In the genomic region with DNA sequence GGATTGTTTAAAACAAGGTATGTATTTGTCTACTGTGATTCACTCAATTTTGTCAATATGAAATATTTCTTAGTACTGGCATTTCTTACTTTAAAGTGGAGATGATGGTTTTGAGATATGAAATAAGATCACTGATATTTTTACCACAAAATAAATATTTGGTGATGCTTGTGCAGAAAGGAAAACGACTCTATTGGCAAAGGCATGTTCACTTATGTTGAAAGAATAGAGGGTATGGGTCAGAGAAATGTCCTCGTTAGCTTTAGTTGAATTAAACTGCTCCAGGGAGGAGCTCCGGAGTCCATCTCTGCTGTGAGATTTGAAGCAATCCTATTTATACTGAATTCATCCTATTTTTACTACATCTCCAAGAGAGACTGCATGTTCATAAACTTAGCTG, we compare ENCODE assay signal across 20 cellular contexts.
A peak's percentile ranks its signal among the peaks of the same experiment; 100 is the strongest.
DNase-seq lines count a peak whose midpoint lies in the region; ATAC-seq and TF ChIP-seq lines count a peak whose summit lies in the region.
"Had no signal": no experiment of that assay in that cellular context is flagged by ENCODE, and none has a peak within 500 bp of the region (broad histone marks: within the 10 kb centered on the region; RNA-seq: fewer than 3 reads in every experiment).

No MANE protein-coding gene starts in this region.

- H3K79me2 ChIP-seq in PC-3 (ENCODE audit: low read length) = no peaks in the 10 kb centered on the region

- H3K36me3 Mint-ChIP-seq in osteocyte (ENCODE audit: unreplicated experiment) (peaks cover 10% of the 10 kb centered on the region), type B pancreatic cell (peaks cover 8% of the 10 kb centered on the region)
- H3K36me3 Mint-ChIP-seq in activated CD4-positive, alpha-beta memory T cell treated with anti-CD3 and anti-CD28 coated beads for 36 hours = peaks cover 36% of the 10 kb centered on the region

- no peaks in the 10 kb centered on the region for H3K9me2 ChIP-seq in PC-3 (replicated peaks; ENCODE audit: low read length)

- H3K4me2 ChIP-seq in PC-3 (ENCODE audit: low read length) = peak overlapping the region; percentile 95
- H3K4me2 ChIP-seq: BLaER1 had no signal

- no TSS peak for BruUV-seq in PC-3 (replicated peaks; lab: Mats Ljungman, UMichigan)

- H2AFZ ChIP-seq in PC-3 (ENCODE audit: low read length) = no peak overlapping the region

- ATAC-seq in PC-3 (peak; percentile 96), HG03139 (IDR thresholded peaks at IDR 0.05; ENCODE audit: unreplicated experiment) (no peak)
- ATAC-seq: CD8-positive, alpha-beta T cell had no signal

- H4K20me1 ChIP-seq in PC-3 (ENCODE audit: low read length) = no peaks in the 10 kb centered on the region
- H4K20me1 ChIP-seq: BLaER1 had no signal

- H3K4me1 Mint-ChIP-seq in osteocyte (ENCODE audit: unreplicated experiment) = peaks cover 5% of the 10 kb centered on the region
- H3K4me1 Mint-ChIP-seq in type B pancreatic cell (ENCODE audit: unreplicated experiment) = no peaks in the 10 kb centered on the region
- no peaks in the 10 kb centered on the region for H3K4me1 Mint-ChIP-seq in activated CD4-positive, alpha-beta memory T cell treated with anti-CD3 and anti-CD28 coated beads for 36 hours (ENCODE audit: low read depth)
- H3K4me1 Mint-ChIP-seq: B cell had no signal

- peaks cover 21% of the 10 kb centered on the region for H3K4me1 ChIP-seq in PC-3 (ENCODE audit: insufficient read depth, low read length)
- H3K4me1 ChIP-seq: BLaER1, Caco-2, HAP-1 had no signal

- H3K27me3 ChIP-seq in PC-3 (ENCODE audit: low read length) = no peaks in the 10 kb centered on the region

- H3K4me3 Mint-ChIP-seq in osteocyte (ENCODE audit: unreplicated experiment) (no peak overlapping the region), type B pancreatic cell (no peak overlapping the region)
- no peak overlapping the region for H3K4me3 Mint-ChIP-seq in activated CD4-positive, alpha-beta memory T cell treated with anti-CD3 and anti-CD28 coated beads for 36 hours
- H3K4me3 Mint-ChIP-seq: B cell; CD4-positive, CD25-positive, alpha-beta regulatory T cell; CD8-positive, alpha-beta T cell; HFFc6 had no signal

- H3K36me3 ChIP-seq in PC-3 (ENCODE audit: low read depth, low read length) = no peaks in the 10 kb centered on the region
- H3K36me3 ChIP-seq: HAP-1 had no signal

- H3K27me3 Mint-ChIP-seq in osteocyte (ENCODE audit: unreplicated experiment) (no peaks in the 10 kb centered on the region), type B pancreatic cell (no peaks in the 10 kb centered on the region)
- H3K27me3 Mint-ChIP-seq in activated CD4-positive, alpha-beta memory T cell treated with anti-CD3 and anti-CD28 coated beads for 36 hours = no peaks in the 10 kb centered on the region
- H3K27me3 Mint-ChIP-seq: B cell; CD4-positive, CD25-positive, alpha-beta regulatory T cell had no signal

- H3K27ac Mint-ChIP-seq in osteocyte (ENCODE audit: unreplicated experiment) = peak overlapping the region; percentile 45
- H3K27ac Mint-ChIP-seq in type B pancreatic cell = no peak overlapping the region
- no peak overlapping the region for H3K27ac Mint-ChIP-seq in activated CD4-positive, alpha-beta memory T cell treated with anti-CD3 and anti-CD28 coated beads for 36 hours
- H3K27ac Mint-ChIP-seq: B cell; CD4-positive, CD25-positive, alpha-beta regulatory T cell; CD8-positive, alpha-beta T cell; HFFc6 had no signal

- H3K9ac ChIP-seq in PC-3 (ENCODE audit: low read length) = peak overlapping the region; percentile 87
- H3K9ac ChIP-seq: BLaER1 had no signal

- peaks cover 9% of the 10 kb centered on the region for H3F3A ChIP-seq in PC-3 (ENCODE audit: low read length, unreplicated experiment)

- H3K27ac ChIP-seq in 22Rv1 = peak overlapping the region; percentile 66
- H3K27ac ChIP-seq in PC-3 (ENCODE audit: low read length) = peak overlapping the region; percentile 100
- H3K27ac ChIP-seq: BLaER1, C4-2B had no signal

- POLR2A ChIA-PET in PC-3 (lab: Charles Lee; ENCODE audit: unreplicated experiment) = no interaction called here
- POLR2A ChIA-PET in activated CD4-positive, alpha-beta memory T cell treated with anti-CD3 and anti-CD28 coated beads for 36 hours (lab: Charles Lee) = no interaction called here

- H3K9me3 Mint-ChIP-seq in osteocyte (ENCODE audit: unreplicated experiment) = peaks cover 47% of the 10 kb centered on the region
- peaks cover 16% of the 10 kb centered on the region for H3K9me3 Mint-ChIP-seq in type B pancreatic cell
- peaks cover 24% of the 10 kb centered on the region for H3K9me3 Mint-ChIP-seq in activated CD4-positive, alpha-beta memory T cell treated with anti-CD3 and anti-CD28 coated beads for 36 hours
- H3K9me3 Mint-ChIP-seq: HFFc6 had no signal

- peak overlapping the region; percentile 62 for H3K4me3 ChIP-seq in PC-3 (ENCODE audit: low read length)
- H3K4me3 ChIP-seq: BLaER1, HAP-1 had no signal

- CTCF ChIA-PET in PC-3 (lab: Charles Lee) = interaction anchor here (0.8 kb wide), 1 partner anchor 90 kb away, joined by 3 read pairs; no protein-coding TSS in a partner anchor
- CTCF ChIA-PET in activated CD4-positive, alpha-beta memory T cell treated with anti-CD3 and anti-CD28 coated beads for 36 hours (lab: Charles Lee) = no interaction called here

- no peaks in the 10 kb centered on the region for H3K9me3 ChIP-seq in PC-3 (ENCODE audit: low read length)
- H3K9me3 ChIP-seq: Caco-2, HAP-1 had no signal

- TF ChIP-seq CTCF in 22Rv1 (IDR thresholded peaks at IDR 0.05) (no peak), PC-3 (conservative IDR thresholded peaks at IDR 0.05; ENCODE audit: low read depth, low read length) (no peak), osteocyte (IDR thresholded peaks at IDR 0.05) (no peak), type B pancreatic cell (conservative IDR thresholded peaks at IDR 0.05) (no peak)

- peak; percentile 35 for DNase-seq in DMS53 (lab: John Stamatoyannopoulos, UW)
- DNase-seq in PC-3 = peak; percentile 78
- no peak for DNase-seq in osteocyte (ENCODE audit: extremely low spot score, unreplicated experiment)
- no peak for DNase-seq in type B pancreatic cell (ENCODE audit: extremely low spot score, unreplicated experiment)
- DNase-seq in activated CD4-positive, alpha-beta memory T cell treated with anti-CD3 and anti-CD28 coated beads for 36 hours = no peak
- DNase-seq: 8988T; Caco-2; CD4-positive, CD25-positive, alpha-beta regulatory T cell; CD8-positive, alpha-beta T cell; DMS153; DMS79 treated with DMSO at 0.1 percent for 48 hours; GF-D8; GOT3; HFFc6 had no signal

- intact Hi-C loops in PC-3 (cut with micrococcal nuclease) = loop anchor here (1.0 to 5.0 kb wide), 3 partner anchors 25 to 84 kb away; a partner anchor contains a TSS
- intact Hi-C loops in activated CD4-positive, alpha-beta memory T cell treated with anti-CD3 and anti-CD28 coated beads for 36 hours (cut with micrococcal nuclease) = no loop called here

Comparison
In these comparisons a context has a peak if more than half of its experiments do, and no peak if none do; other contexts are left out.
1. DNase-seq: peak in DMS53 (single experiment) and PC-3 (single experiment); none in osteocyte (single experiment), type B pancreatic cell (single experiment) and activated CD4-positive, alpha-beta memory T cell treated with anti-CD3 and anti-CD28 coated beads for 36 hours (single experiment).